ENCODE assay signal across 8 cellular contexts in genomic region chr16:11915644-11916523, GRCh38. TPM values are rescaled to one million over a fixed set of nuclear protein-coding genes. Genes with fewer than 3 reads are reported as not detected.
A peak's percentile ranks its signal among the peaks of the same experiment; 100 is the strongest.
DNase-seq lines count a peak whose midpoint lies in the region; ATAC-seq and TF ChIP-seq lines count a peak whose summit lies in the region.

Gene GSPT1 (minus strand): TSS chr16:11915956. CDS start chr16:11915720, 236 bp downstream.

- H3K27me3 Mint-ChIP-seq in T-cell (no peaks in the 10 kb centered on the region), type B pancreatic cell (peaks cover 3% of the 10 kb centered on the region)

- H3K27ac ChIP-seq in adipose tissue (ENCODE audit: low read depth, low read length), result peak within 1 kb of the TSS; percentile 88

- DNase-seq in NCI-H1436 treated with DMSO at 0.1 percent for 48 hours (lab: John Stamatoyannopoulos, UW) (peak; percentile 91), T-cell (peak; percentile 97 to 99 (median 99)), cardiac septum (ENCODE audit: low spot score) (peak; percentile 99), pons (ENCODE audit: low spot score) (peak; percentile 94), type B pancreatic cell (ENCODE audit: extremely low spot score, unreplicated experiment) (peak; percentile 100)

- 1 to 2% (median 2%) methylated on average over 65 to 84 of the region's 84 CpGs for WGBS in adipose tissue, 3 donors

- TF ChIP-seq CTCF in GM12875 (IDR thresholded peaks at IDR 0.05; ENCODE audit: borderline replicate concordance, insufficient read depth, low read depth, low read length) (peak; percentile 34; the same call in 1 of the 2 replicates), type B pancreatic cell (conservative IDR thresholded peaks at IDR 0.05) (peak; percentile 20)

- ATAC-seq in HG02798 (IDR thresholded peaks at IDR 0.05; ENCODE audit: poor library complexity, unreplicated experiment), result peak; percentile 88
- peak; percentile 88 to 95 (median 92) for ATAC-seq in T-cell (replicated peaks in 1 of 4)

- POLR2A ChIA-PET in T-cell (lab: Charles Lee), result interaction anchor here (0.6 to 1.4 kb wide), 6 partner anchors 9 to 660 kb away, joined by 3 to 6 read pairs (median 4); no protein-coding TSS in a partner anchor

- CTCF ChIA-PET in T-cell (lab: Charles Lee), result interaction anchor here in 1 of 2 donors (0.9 to 1.5 kb wide), 2 partner anchors 64 to 660 kb away, joined by 3 to 4 read pairs; partner anchors contain the start of gene SOCS1

- intact Hi-C loops in cardiac septum (cut with DNase I), result loop anchor here (1.0 to 10.0 kb wide), 3 partner anchors 61 to 889 kb away; partner anchors contain the start of genes CPPED1, RSL1D1 and SNX29

- H3K4me1 Mint-ChIP-seq in T-cell (peaks cover 24 to 36% (median 32%) of the 10 kb centered on the region in 3 donors), type B pancreatic cell (ENCODE audit: unreplicated experiment) (peaks cover 31% of the 10 kb centered on the region)

- H3K9me3 Mint-ChIP-seq in T-cell, result no peaks in the 10 kb centered on the region
- H3K9me3 Mint-ChIP-seq in type B pancreatic cell, result no peaks in the 10 kb centered on the region

- H3K27ac Mint-ChIP-seq in T-cell (peak within 1 kb of the TSS; percentile 91 to 97), type B pancreatic cell (peak within 1 kb of the TSS; percentile 97)

- H3K4me3 ChIP-seq in GM12875 (ENCODE audit: low read depth, low read length), result peak within 1 kb of the TSS; percentile 76

- H3K4me3 Mint-ChIP-seq in T-cell (peak within 1 kb of the TSS; percentile 89 to 93 (median 90)), type B pancreatic cell (peak within 1 kb of the TSS; percentile 99)

- H3K36me3 Mint-ChIP-seq in T-cell (no peaks in the 10 kb centered on the region), type B pancreatic cell (no peaks in the 10 kb centered on the region)

RNA-seq across cellular contexts. Expression of gene GSPT1, which starts in this region (rescaled TPM):
- total RNA-seq in T-cell (100 to 1,000 TPM in 2 of 5 donors, 10 to 100 TPM in 3; 84.2 to 166 (median 92.5) TPM), cardiac septum (86.6 TPM), type B pancreatic cell (ENCODE audit: low replicate concordance) (99.1 and 101 TPM in 2 replicates)
- polyA plus RNA-seq in adipose tissue, result 10 to 100 TPM; 28.7 to 65.8 (median 38.6) TPM

Comparison
In these comparisons a context has a peak if more than half of its experiments do, and no peak if none do; other contexts are left out.
1. Peak in every context shown above with its lines: DNase-seq, ATAC-seq, H3K4me3 ChIP-seq and H3K27ac ChIP-seq.